In genomic region chr2:240568678-240569522, GRCh38 we compare ENCODE assay signal across 1 cellular context.
A peak's percentile ranks its signal among the peaks of the same experiment; 100 is the strongest.
TF ChIP-seq lines count a peak whose summit lies in the region.

No MANE protein-coding gene starts in this region.

TF ChIP-seq in HepG2, 621 proteins besides CTCF, POLR2A, EP300 and RAD21 (continued from another document and continues in another):
- no peak for TF ChIP-seq ZHX2 (IDR thresholded peaks at IDR 0.05; ENCODE audit: low read depth)
- no peak for TF ChIP-seq ZHX2 (CRISPR knock-in tag; IDR thresholded peaks at IDR 0.05; ENCODE audit: borderline replicate concordance)
- TF ChIP-seq, protein P1, sequence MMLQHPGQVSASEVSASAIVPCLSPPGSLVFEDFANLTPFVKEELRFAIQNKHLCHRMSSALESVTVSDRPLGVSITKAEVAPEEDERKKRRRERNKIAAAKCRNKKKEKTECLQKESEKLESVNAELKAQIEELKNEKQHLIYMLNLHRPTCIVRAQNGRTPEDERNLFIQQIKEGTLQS (CRISPR knock-in tag; IDR thresholded peaks at IDR 0.05) = no peak
- TF ChIP-seq ZNF891 (CRISPR knock-in tag; IDR thresholded peaks at IDR 0.05) = no peak
- no peak; the same call in 1 of the 2 replicates for TF ChIP-seq ZNF614 (CRISPR knock-in tag; IDR thresholded peaks at IDR 0.05; ENCODE audit: borderline replicate concordance)
- no peak for TF ChIP-seq ATF7 (IDR thresholded peaks at IDR 0.05)
- peak; percentile 52; the same call in 1 of the 2 replicates for TF ChIP-seq ATF7 (CRISPR knock-in tag; IDR thresholded peaks at IDR 0.05)
- TF ChIP-seq MYPOP (CRISPR knock-in tag; IDR thresholded peaks at IDR 0.05) = 0 out of 2 replicates have a peak, but pooled peaks have one; percentile 56
- TF ChIP-seq KLF13 (CRISPR knock-in tag; IDR thresholded peaks at IDR 0.05) = no peak
- TF ChIP-seq TCF7L2 (IDR thresholded peaks at IDR 0.05; ENCODE audit: low read depth, low read length) = no peak
- peak; percentile 53; the same call in 1 of the 2 replicates for TF ChIP-seq TBX2 (CRISPR knock-in tag; IDR thresholded peaks at IDR 0.05; ENCODE audit: borderline replicate concordance)
- TF ChIP-seq KLF9 (CRISPR knock-in tag; IDR thresholded peaks at IDR 0.05; ENCODE audit: low read depth) = no peak
- no peak; the same call in 1 of the 2 replicates for TF ChIP-seq CBFB (CRISPR knock-in tag; IDR thresholded peaks at IDR 0.05)
- TF ChIP-seq SIN3A (IDR thresholded peaks at IDR 0.05; ENCODE audit: borderline replicate concordance, low read depth, low read length) = no peak
- no peak for TF ChIP-seq FOXO4 (CRISPR knock-in tag; conservative IDR thresholded peaks at IDR 0.05)
- TF ChIP-seq ZNF44 (CRISPR knock-in tag; IDR thresholded peaks at IDR 0.05) = no peak
- no peak for TF ChIP-seq ZNF232 (CRISPR knock-in tag; IDR thresholded peaks at IDR 0.05; ENCODE audit: borderline replicate concordance)
- no peak for TF ChIP-seq ATF6 (CRISPR knock-in tag; conservative IDR thresholded peaks at IDR 0.05)
- TF ChIP-seq GTF2F1 (IDR thresholded peaks at IDR 0.05; ENCODE audit: low read length) = no peak
- TF ChIP-seq ZNF607 (CRISPR knock-in tag; IDR thresholded peaks at IDR 0.05; ENCODE audit: borderline replicate concordance) = peak; percentile 60; the same call in 1 of the 2 replicates
- no peak for TF ChIP-seq CBX5 (CRISPR knock-in tag; IDR thresholded peaks at IDR 0.05; ENCODE audit: borderline replicate concordance)
- no peak for TF ChIP-seq ZNF251 (CRISPR knock-in tag; IDR thresholded peaks at IDR 0.05)
- no peak for TF ChIP-seq NFE2 (CRISPR knock-in tag; IDR thresholded peaks at IDR 0.05)
- TF ChIP-seq ZNF550 (CRISPR knock-in tag; IDR thresholded peaks at IDR 0.05; ENCODE audit: borderline replicate concordance) = no peak
- TF ChIP-seq, protein P2, sequence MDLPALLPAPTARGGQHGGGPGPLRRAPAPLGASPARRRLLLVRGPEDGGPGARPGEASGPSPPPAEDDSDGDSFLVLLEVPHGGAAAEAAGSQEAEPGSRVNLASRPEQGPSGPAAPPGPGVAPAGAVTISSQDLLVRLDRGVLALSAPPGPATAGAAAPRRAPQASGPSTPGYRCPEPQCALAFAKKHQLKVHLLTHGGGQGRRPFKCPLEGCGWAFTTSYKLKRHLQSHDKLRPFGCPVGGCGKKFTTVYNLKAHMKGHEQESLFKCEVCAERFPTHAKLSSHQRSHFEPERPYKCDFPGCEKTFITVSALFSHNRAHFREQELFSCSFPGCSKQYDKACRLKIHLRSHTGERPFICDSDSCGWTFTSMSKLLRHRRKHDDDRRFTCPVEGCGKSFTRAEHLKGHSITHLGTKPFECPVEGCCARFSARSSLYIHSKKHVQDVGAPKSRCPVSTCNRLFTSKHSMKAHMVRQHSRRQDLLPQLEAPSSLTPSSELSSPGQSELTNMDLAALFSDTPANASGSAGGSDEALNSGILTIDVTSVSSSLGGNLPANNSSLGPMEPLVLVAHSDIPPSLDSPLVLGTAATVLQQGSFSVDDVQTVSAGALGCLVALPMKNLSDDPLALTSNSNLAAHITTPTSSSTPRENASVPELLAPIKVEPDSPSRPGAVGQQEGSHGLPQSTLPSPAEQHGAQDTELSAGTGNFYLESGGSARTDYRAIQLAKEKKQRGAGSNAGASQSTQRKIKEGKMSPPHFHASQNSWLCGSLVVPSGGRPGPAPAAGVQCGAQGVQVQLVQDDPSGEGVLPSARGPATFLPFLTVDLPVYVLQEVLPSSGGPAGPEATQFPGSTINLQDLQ (CRISPR knock-in tag; IDR thresholded peaks at IDR 0.05) = peak; percentile 77; the same call in 1 of the 2 replicates
- peak; percentile 28 for TF ChIP-seq YY1 (IDR thresholded peaks at IDR 0.05; ENCODE audit: insufficient read depth, insufficient replicate concordance, low read depth, low read length)
- no peak for TF ChIP-seq CBX1 (IDR thresholded peaks at IDR 0.05; ENCODE audit: low read depth)
- TF ChIP-seq, protein P3, sequence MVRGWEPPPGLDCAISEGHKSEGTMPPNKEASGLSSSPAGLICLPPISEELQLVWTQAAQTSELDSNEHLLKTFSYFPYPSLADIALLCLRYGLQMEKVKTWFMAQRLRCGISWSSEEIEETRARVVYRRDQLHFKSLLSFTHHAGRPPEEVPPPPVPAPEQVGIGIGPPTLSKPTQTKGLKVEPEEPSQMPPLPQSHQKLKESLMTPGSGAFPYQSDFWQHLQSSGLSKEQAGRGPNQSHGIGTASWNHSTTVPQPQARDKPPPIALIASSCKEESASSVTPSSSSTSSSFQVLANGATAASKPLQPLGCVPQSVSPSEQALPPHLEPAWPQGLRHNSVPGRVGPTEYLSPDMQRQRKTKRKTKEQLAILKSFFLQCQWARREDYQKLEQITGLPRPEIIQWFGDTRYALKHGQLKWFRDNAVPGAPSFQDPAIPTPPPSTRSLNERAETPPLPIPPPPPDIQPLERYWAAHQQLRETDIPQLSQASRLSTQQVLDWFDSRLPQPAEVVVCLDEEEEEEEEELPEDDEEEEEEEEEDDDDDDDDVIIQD (CRISPR knock-in tag; IDR thresholded peaks at IDR 0.05; ENCODE audit: low read depth) = no peak
- no peak for TF ChIP-seq GATAD2A (CRISPR knock-in tag; IDR thresholded peaks at IDR 0.05)
- 0 out of 2 replicates have a peak, but pooled peaks have one; percentile 30 for TF ChIP-seq ZNF616 (CRISPR knock-in tag; IDR thresholded peaks at IDR 0.05; ENCODE audit: low read depth)
- no peak for TF ChIP-seq FOSL2 (CRISPR knock-in tag; IDR thresholded peaks at IDR 0.05)
- no peak for TF ChIP-seq ZBTB21 (CRISPR knock-in tag; IDR thresholded peaks at IDR 0.05)
- 0 out of 2 replicates have a peak, but pooled peaks have one; percentile 57 for TF ChIP-seq ZNF766 (CRISPR knock-in tag; IDR thresholded peaks at IDR 0.05; ENCODE audit: borderline replicate concordance)
- no peak for TF ChIP-seq NFATC3 (CRISPR knock-in tag; IDR thresholded peaks at IDR 0.05)
- no peak for TF ChIP-seq ZNF12 (CRISPR knock-in tag; IDR thresholded peaks at IDR 0.05)
- TF ChIP-seq, protein P4, sequence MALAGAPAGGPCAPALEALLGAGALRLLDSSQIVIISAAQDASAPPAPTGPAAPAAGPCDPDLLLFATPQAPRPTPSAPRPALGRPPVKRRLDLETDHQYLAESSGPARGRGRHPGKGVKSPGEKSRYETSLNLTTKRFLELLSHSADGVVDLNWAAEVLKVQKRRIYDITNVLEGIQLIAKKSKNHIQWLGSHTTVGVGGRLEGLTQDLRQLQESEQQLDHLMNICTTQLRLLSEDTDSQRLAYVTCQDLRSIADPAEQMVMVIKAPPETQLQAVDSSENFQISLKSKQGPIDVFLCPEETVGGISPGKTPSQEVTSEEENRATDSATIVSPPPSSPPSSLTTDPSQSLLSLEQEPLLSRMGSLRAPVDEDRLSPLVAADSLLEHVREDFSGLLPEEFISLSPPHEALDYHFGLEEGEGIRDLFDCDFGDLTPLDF (CRISPR knock-in tag; IDR thresholded peaks at IDR 0.05) = no peak
- TF ChIP-seq, protein P5, sequence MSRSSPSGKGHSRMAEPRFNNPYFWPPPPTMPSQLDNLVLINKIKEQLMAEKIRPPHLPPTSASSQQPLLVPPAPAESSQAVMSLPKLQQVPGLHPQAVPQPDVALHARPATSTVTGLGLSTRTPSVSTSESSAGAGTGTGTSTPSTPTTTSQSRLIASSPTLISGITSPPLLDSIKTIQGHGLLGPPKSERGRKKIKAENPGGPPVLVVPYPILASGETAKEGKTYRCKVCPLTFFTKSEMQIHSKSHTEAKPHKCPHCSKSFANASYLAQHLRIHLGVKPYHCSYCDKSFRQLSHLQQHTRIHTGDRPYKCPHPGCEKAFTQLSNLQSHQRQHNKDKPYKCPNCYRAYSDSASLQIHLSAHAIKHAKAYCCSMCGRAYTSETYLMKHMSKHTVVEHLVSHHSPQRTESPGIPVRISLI (CRISPR knock-in tag; IDR thresholded peaks at IDR 0.05; ENCODE audit: borderline replicate concordance) = no peak
- no peak for TF ChIP-seq HNF4G (IDR thresholded peaks at IDR 0.05; ENCODE audit: borderline replicate concordance, low read depth, low read length)
- TF ChIP-seq HNF4G (CRISPR knock-in tag; IDR thresholded peaks at IDR 0.05; ENCODE audit: borderline replicate concordance, low read depth) = no peak
- no peak for TF ChIP-seq FOXA1 (IDR thresholded peaks at IDR 0.05)
- no peak for TF ChIP-seq FOXA1 (CRISPR knock-in tag; IDR thresholded peaks at IDR 0.05)
- TF ChIP-seq, protein P6, sequence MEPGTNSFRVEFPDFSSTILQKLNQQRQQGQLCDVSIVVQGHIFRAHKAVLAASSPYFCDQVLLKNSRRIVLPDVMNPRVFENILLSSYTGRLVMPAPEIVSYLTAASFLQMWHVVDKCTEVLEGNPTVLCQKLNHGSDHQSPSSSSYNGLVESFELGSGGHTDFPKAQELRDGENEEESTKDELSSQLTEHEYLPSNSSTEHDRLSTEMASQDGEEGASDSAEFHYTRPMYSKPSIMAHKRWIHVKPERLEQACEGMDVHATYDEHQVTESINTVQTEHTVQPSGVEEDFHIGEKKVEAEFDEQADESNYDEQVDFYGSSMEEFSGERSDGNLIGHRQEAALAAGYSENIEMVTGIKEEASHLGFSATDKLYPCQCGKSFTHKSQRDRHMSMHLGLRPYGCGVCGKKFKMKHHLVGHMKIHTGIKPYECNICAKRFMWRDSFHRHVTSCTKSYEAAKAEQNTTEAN (CRISPR knock-in tag; conservative IDR thresholded peaks at IDR 0.05) = peak; percentile 45; the same call in 1 of the 2 replicates
- TF ChIP-seq ZEB1 (IDR thresholded peaks at IDR 0.05; ENCODE audit: insufficient replicate concordance, low read depth) = no peak
- TF ChIP-seq BRD4 (CRISPR knock-in tag; IDR thresholded peaks at IDR 0.05) = peak; percentile 78
- peak; percentile 71 for TF ChIP-seq ZNF883 (CRISPR knock-in tag; IDR thresholded peaks at IDR 0.05; ENCODE audit: not compliant biosample characterization)
- TF ChIP-seq ZFP36 (IDR thresholded peaks at IDR 0.05; ENCODE audit: borderline replicate concordance, low read depth, low read length, partially characterized antibody) = no peak
- TF ChIP-seq PPARG (CRISPR knock-in tag; conservative IDR thresholded peaks at IDR 0.05) = no peak
